ENCODE assay signal across 24 cellular contexts in the genomic region with DNA sequence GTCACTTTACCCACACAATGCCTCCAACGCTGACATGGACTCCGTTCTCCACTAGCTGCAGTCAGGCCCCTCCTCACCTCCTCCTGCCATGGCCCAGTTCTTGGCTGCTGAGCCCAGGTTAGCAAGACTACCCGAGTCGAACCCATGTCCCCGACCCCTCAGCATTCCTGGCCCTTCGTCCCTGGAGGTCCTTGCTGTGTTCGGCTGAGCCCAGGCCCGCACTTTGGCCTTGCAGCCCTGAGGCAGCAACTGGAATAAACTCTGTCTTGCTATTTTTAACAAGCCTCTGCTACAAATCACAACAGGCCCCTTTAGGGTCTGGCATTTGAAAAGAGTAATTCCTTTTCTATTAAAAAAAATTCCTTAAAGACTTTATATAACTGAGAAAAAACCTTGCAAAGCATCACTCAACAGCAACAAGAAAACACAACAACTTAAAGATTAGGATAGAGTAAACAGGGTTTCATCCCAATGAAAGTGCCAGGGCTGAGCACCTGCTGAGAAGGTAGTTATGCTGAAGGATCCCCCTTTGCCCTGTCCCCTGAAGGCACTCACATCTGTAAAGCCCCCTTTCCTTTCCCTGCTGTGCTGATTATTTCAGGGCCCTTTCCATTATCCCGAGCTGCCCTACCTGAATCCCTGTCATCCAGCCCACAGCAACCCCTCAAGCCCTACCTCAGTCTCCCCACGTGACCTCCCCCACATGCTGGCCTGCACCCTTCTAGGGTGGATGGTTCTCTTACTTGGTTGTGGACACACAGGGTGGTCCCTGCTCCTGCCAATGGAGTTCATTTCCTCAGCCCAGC.
"Had no signal": no experiment of that assay in that cellular context is flagged by ENCODE, and none has a peak within 500 bp of the region (broad histone marks: within the 10 kb centered on the region; RNA-seq: fewer than 3 reads in every experiment).

No MANE protein-coding gene starts in this region.

- H3K4me3 ChIP-seq: ascending aorta, body of pancreas, MG63, Peyer's patch, SJCRH30 had no signal

- H3K27ac ChIP-seq: ascending aorta, body of pancreas, Peyer's patch, RWPE1, SJCRH30, VCaP had no signal

- H3K9ac ChIP-seq: SK-N-SH had no signal

- H3K27me3 ChIP-seq: ascending aorta, body of pancreas, MG63, Peyer's patch, SJCRH30 had no signal

- FAIRE-seq: bronchial epithelial cell had no signal

- H3K9me3 ChIP-seq: ascending aorta, body of pancreas, MG63, Peyer's patch, SJCRH30 had no signal

- H3K4me1 ChIP-seq: body of pancreas, Peyer's patch, SJCRH30 had no signal

- H3K36me3 ChIP-seq: ascending aorta, MG63, Peyer's patch, SJCRH30 had no signal

- H3K4me2 ChIP-seq: SK-N-SH had no signal

- DNase-seq: activated CD4-positive, alpha-beta T cell treated with anti-CD3 and anti-CD28 coated beads for 4 hours; activated CD8-positive, alpha-beta T cell treated with anti-CD3 and anti-CD28 coated beads for 36 hours; activated effector memory CD4-positive, alpha-beta T cell treated with Interleukin-2 at 50 U/mL for 16 hours; activated naive CD4-positive, alpha-beta T cell; activated T-cell treated with anti-CD3 and anti-CD28 coated beads, Interleukin-2, amount 50 U/mL, for 24 hours; body of pancreas; central memory CD4-positive, alpha-beta T cell; MG63; NCI-H1092 treated with DMSO at 0.1 percent for 48 hours; NCI-H1417 treated with DMSO at 0.1 percent for 48 hours; NCI-H1694; NCI-H2029 treated with DMSO at 0.1 percent for 48 hours; NCI-H510A treated with DMSO at 0.1 percent for 48 hours; NCI-H69; NK-92 treated with Interleukin-12 subunit alpha and Interleukin-12 subunit beta, amount 100 ng/mL, for 24 hours; Peyer's patch; Right ventricle myocardium superior; SJCRH30; SK-N-SH; T-helper 1 cell had no signal

- ATAC-seq: activated CD8-positive, alpha-beta T cell treated with anti-CD3 and anti-CD28 coated beads for 36 hours; body of pancreas had no signal
